10 cellular contexts compared by ENCODE assay signal in genomic region chr6:90088009-90088408, GRCh38.
DNase-seq lines count a peak whose midpoint lies in the region; ATAC-seq and TF ChIP-seq lines count a peak whose summit lies in the region.
"Had no signal": no experiment of that assay in that cellular context is flagged by ENCODE, and none has a peak within 500 bp of the region (broad histone marks: within the 10 kb centered on the region; RNA-seq: fewer than 3 reads in every experiment).

No MANE protein-coding gene starts in this region.

- no peak for DNase-seq in activated naive CD4-positive, alpha-beta T cell treated with anti-CD3 and anti-CD28 coated beads for 36 hours
- no peak for DNase-seq in activated naive CD4-positive, alpha-beta T cell treated with anti-CD3 and anti-CD28 coated beads, Interleukin-2, amount 10 ng/mL, durations not matched to agents 7 days and 5 days
- DNase-seq in RPMI7951 (ENCODE audit: low read depth) (peak; percentile 78), fibroblast of mammary gland (ENCODE audit: low read depth) (peak; percentile 95), stromal cell of bone marrow (ENCODE audit: low read depth) (peak; percentile 36), HuH-7 (ENCODE audit: low spot score) (no peak), NK-92 (lab: John Stamatoyannopoulos, UW; ENCODE audit: unreplicated experiment) (no peak)
- DNase-seq: COR-L47 had no signal

- ATAC-seq in GM18861 (IDR thresholded peaks at IDR 0.05; ENCODE audit: unreplicated experiment) = no peak

- no peak for TF ChIP-seq CTCF in fibroblast of mammary gland (conservative IDR thresholded peaks at IDR 0.05; ENCODE audit: control insufficient read depth, insufficient read depth, low read depth, low read length)

- no peaks in the 10 kb centered on the region for H3K9me3 Mint-ChIP-seq in activated naive CD4-positive, alpha-beta T cell treated with anti-CD3 and anti-CD28 coated beads for 36 hours
- no peaks in the 10 kb centered on the region for H3K9me3 Mint-ChIP-seq in activated naive CD4-positive, alpha-beta T cell treated with anti-CD3 and anti-CD28 coated beads, Interleukin-2, amount 10 ng/mL, durations not matched to agents 7 days and 5 days

- intact Hi-C loops in activated naive CD4-positive, alpha-beta T cell treated with anti-CD3 and anti-CD28 coated beads for 36 hours (cut with micrococcal nuclease) = loop anchor here (10.0 kb wide), 1 partner anchor 263 kb away; the partner anchor contains the start of gene CASP8AP2

- no peaks in the 10 kb centered on the region for H3K27me3 Mint-ChIP-seq in activated naive CD4-positive, alpha-beta T cell treated with anti-CD3 and anti-CD28 coated beads for 36 hours (ENCODE audit: low read depth)
- H3K27me3 Mint-ChIP-seq in activated naive CD4-positive, alpha-beta T cell treated with anti-CD3 and anti-CD28 coated beads, Interleukin-2, amount 10 ng/mL, durations not matched to agents 7 days and 5 days = peaks cover 3% of the 10 kb centered on the region

- peaks cover 39% of the 10 kb centered on the region for H3K36me3 Mint-ChIP-seq in activated naive CD4-positive, alpha-beta T cell treated with anti-CD3 and anti-CD28 coated beads for 36 hours (ENCODE audit: low read depth)
- H3K36me3 Mint-ChIP-seq in activated naive CD4-positive, alpha-beta T cell treated with anti-CD3 and anti-CD28 coated beads, Interleukin-2, amount 10 ng/mL, durations not matched to agents 7 days and 5 days = peaks cover 52% of the 10 kb centered on the region

- peaks cover 83% of the 10 kb centered on the region for H3K4me1 Mint-ChIP-seq in activated naive CD4-positive, alpha-beta T cell treated with anti-CD3 and anti-CD28 coated beads for 36 hours (ENCODE audit: low read depth)
- peaks cover 73% of the 10 kb centered on the region for H3K4me1 Mint-ChIP-seq in activated naive CD4-positive, alpha-beta T cell treated with anti-CD3 and anti-CD28 coated beads, Interleukin-2, amount 10 ng/mL, durations not matched to agents 7 days and 5 days

- H3K4me3 Mint-ChIP-seq in activated naive CD4-positive, alpha-beta T cell treated with anti-CD3 and anti-CD28 coated beads for 36 hours = no peak overlapping the region
- no peak overlapping the region for H3K4me3 Mint-ChIP-seq in activated naive CD4-positive, alpha-beta T cell treated with anti-CD3 and anti-CD28 coated beads, Interleukin-2, amount 10 ng/mL, durations not matched to agents 7 days and 5 days

- peak overlapping the region; percentile 57 for H3K27ac Mint-ChIP-seq in activated naive CD4-positive, alpha-beta T cell treated with anti-CD3 and anti-CD28 coated beads for 36 hours
- no peak overlapping the region for H3K27ac Mint-ChIP-seq in activated naive CD4-positive, alpha-beta T cell treated with anti-CD3 and anti-CD28 coated beads, Interleukin-2, amount 10 ng/mL, durations not matched to agents 7 days and 5 days

- CTCF ChIA-PET in activated naive CD4-positive, alpha-beta T cell treated with anti-CD3 and anti-CD28 coated beads for 36 hours (lab: Charles Lee) = interaction anchor here (1.4 kb wide), 1 partner anchor 10 kb away, joined by 6 read pairs; no protein-coding TSS in a partner anchor
- CTCF ChIA-PET in activated naive CD4-positive, alpha-beta T cell treated with anti-CD3 and anti-CD28 coated beads, Interleukin-2, amount 10 ng/mL, durations not matched to agents 7 days and 5 days (lab: Charles Lee) = interaction anchor here (1.0 kb wide), 1 partner anchor 10 kb away, joined by 4 read pairs; no protein-coding TSS in a partner anchor

- H3K4me3 ChIP-seq in fibroblast of mammary gland (ENCODE audit: control insufficient read depth, low read depth, low read length) = no peak overlapping the region
- H3K4me3 ChIP-seq: ascending aorta had no signal

Comparison
In these comparisons a context has a peak if more than half of its experiments do, and no peak if none do; other contexts are left out.
1. DNase-seq: peak in RPMI7951 (single experiment), fibroblast of mammary gland (single experiment) and stromal cell of bone marrow (single experiment); none in activated naive CD4-positive, alpha-beta T cell treated with anti-CD3 and anti-CD28 coated beads for 36 hours (single experiment), activated naive CD4-positive, alpha-beta T cell treated with anti-CD3 and anti-CD28 coated beads, Interleukin-2, amount 10 ng/mL, durations not matched to agents 7 days and 5 days (single experiment), HuH-7 (single experiment) and NK-92 (single experiment).